Comparison of ENCODE assay signal across 9 cellular contexts in genomic region chr6:151482290-151482689, GRCh38. TPM values are rescaled to one million over a fixed set of nuclear protein-coding genes. Genes with fewer than 3 reads are reported as not detected.
DNase-seq lines count a peak whose midpoint lies in the region; ATAC-seq and TF ChIP-seq lines count a peak whose summit lies in the region.
"Had no signal": no experiment of that assay in that cellular context is flagged by ENCODE, and none has a peak within 500 bp of the region (broad histone marks: within the 10 kb centered on the region; RNA-seq: fewer than 3 reads in every experiment).

No MANE protein-coding gene starts in this region.

- no peaks in the 10 kb centered on the region for H3K27me3 Mint-ChIP-seq in activated T-cell treated with anti-CD3 and anti-CD28 coated beads, Interleukin-2, amount 50 U/mL, for 72 hours (ENCODE audit: low read depth)

- TF ChIP-seq POLR2A in suprapubic skin (IDR thresholded peaks at IDR 0.05): no peak

- TF ChIP-seq EP300 in suprapubic skin (IDR thresholded peaks at IDR 0.05): no peak

- no peaks in the 10 kb centered on the region for H3K36me3 ChIP-seq in suprapubic skin

- H3K9me3 ChIP-seq in suprapubic skin: no peaks in the 10 kb centered on the region

- H3K9me3 Mint-ChIP-seq in activated T-cell treated with anti-CD3 and anti-CD28 coated beads, Interleukin-2, amount 50 U/mL, for 72 hours: no peaks in the 10 kb centered on the region

- peaks cover 16% of the 10 kb centered on the region for H3K4me1 ChIP-seq in suprapubic skin

- no peaks in the 10 kb centered on the region for H3K36me3 Mint-ChIP-seq in activated T-cell treated with anti-CD3 and anti-CD28 coated beads, Interleukin-2, amount 50 U/mL, for 72 hours (ENCODE audit: insufficient read depth in 2 of 2)

- no peaks in the 10 kb centered on the region for H3K27me3 ChIP-seq in suprapubic skin

- H3K4me1 Mint-ChIP-seq in activated T-cell treated with anti-CD3 and anti-CD28 coated beads, Interleukin-2, amount 50 U/mL, for 72 hours (ENCODE audit: low read depth): peaks cover 18% of the 10 kb centered on the region

- H3K27ac ChIP-seq in suprapubic skin: peak overlapping the region; percentile 50

- H3K4me3 Mint-ChIP-seq in activated T-cell treated with anti-CD3 and anti-CD28 coated beads, Interleukin-2, amount 50 U/mL, for 72 hours: peak overlapping the region; percentile 69 to 90

- H3K27ac Mint-ChIP-seq in activated T-cell treated with anti-CD3 and anti-CD28 coated beads, Interleukin-2, amount 50 U/mL, for 72 hours: peak overlapping the region; percentile 98

- peak overlapping the region; percentile 5 for H3K4me3 ChIP-seq in suprapubic skin

- WGBS in suprapubic skin: 4% methylated on average over 5 of the region's 5 CpGs

- no peak for DNase-seq in activated T-cell treated with anti-CD3 and anti-CD28 coated beads, Interleukin-2, amount 50 U/mL, for 72 hours
- DNase-seq in activated T-cell treated with anti-CD3 and anti-CD28 coated beads, Interleukin-2, amount 50 U/mL, for 48 hours: no peak
- DNase-seq in RPMI7951 (ENCODE audit: low read depth) (peak; percentile 20), fibroblast of gingiva (ENCODE audit: low read depth) (peak; percentile 22), suprapubic skin (ENCODE audit: low spot score in 2 of 2) (no peak), GDM1 (lab: John Stamatoyannopoulos, UW) (no peak)
- no peak for DNase-seq in effector CD4-positive, alpha-beta T cell
- DNase-seq: cortex of kidney had no signal

- TF ChIP-seq CTCF in suprapubic skin (IDR thresholded peaks at IDR 0.05): no peak

- peak in 1 of 2 donors; percentile 33 for ATAC-seq in activated T-cell treated with anti-CD3 and anti-CD28 coated beads, Interleukin-2, amount 50 U/mL, for 72 hours (replicated peaks in 1 of 2)
- no peak for ATAC-seq in HG03520 (IDR thresholded peaks at IDR 0.05; ENCODE audit: unreplicated experiment)

RNA-seq across cellular contexts. Expression of gene CCDC170, which starts 11.5 kb away (rescaled TPM):
- total RNA-seq in activated T-cell treated with anti-CD3 and anti-CD28 coated beads, Interleukin-2, amount 50 U/mL, for 72 hours: not detected
- not detected in 2 replicates for total RNA-seq in RPMI7951 (2014; rRNA removed; shearing (Covaris generic))
- under 1 TPM; 0.16 to 0.89 (median 0.24) TPM for total RNA-seq in suprapubic skin

RNA-seq across cellular contexts. Expression of gene RMND1, which starts 30.4 kb away (rescaled TPM):
- total RNA-seq in activated T-cell treated with anti-CD3 and anti-CD28 coated beads, Interleukin-2, amount 50 U/mL, for 72 hours: 10 to 100 TPM; 22.7 to 26.6 TPM
- 36.6 and 39.8 TPM in 2 replicates for total RNA-seq in RPMI7951 (2014; rRNA removed; shearing (Covaris generic))
- total RNA-seq in suprapubic skin: 10 to 100 TPM; 11.7 to 25.7 (median 12.8) TPM

Comparison
In these comparisons a context has a peak if more than half of its experiments do, and no peak if none do; other contexts are left out.
1. DNase-seq: peak in RPMI7951 (single experiment) and fibroblast of gingiva (single experiment); none in activated T-cell treated with anti-CD3 and anti-CD28 coated beads, Interleukin-2, amount 50 U/mL, for 72 hours (0 of 2), activated T-cell treated with anti-CD3 and anti-CD28 coated beads, Interleukin-2, amount 50 U/mL, for 48 hours (0 of 2), suprapubic skin (0 of 2), GDM1 (single experiment) and effector CD4-positive, alpha-beta T cell (single experiment).